In genomic region chr5:67315082-67315801, GRCh38 we compare ENCODE assay signal across 10 cellular contexts.
DNase-seq lines count a peak whose midpoint lies in the region; ATAC-seq and TF ChIP-seq lines count a peak whose summit lies in the region.
"Had no signal": no experiment of that assay in that cellular context is flagged by ENCODE, and none has a peak within 500 bp of the region (broad histone marks: within the 10 kb centered on the region; RNA-seq: fewer than 3 reads in every experiment).

No MANE protein-coding gene starts in this region.

- H3K27ac ChIP-seq in Panc1 (ENCODE audit: low read length) = no peak overlapping the region

- BruUV-seq in Panc1 (replicated peaks; lab: Mats Ljungman, UMichigan) = no TSS peak

- DNase-seq in AG04449 (ENCODE audit: low read depth, low spot score) (peak; percentile 26), Panc1 (ENCODE audit: low read depth, low spot score) (no peak), epithelial cell of proximal tubule (ENCODE audit: low read depth) (peak; percentile 91), middle frontal gyrus (ENCODE audit: extremely low spot score, low spot score) (peak; percentile 75), GF-D8 (lab: John Stamatoyannopoulos, UW) (no peak), NCI-H1105 (lab: John Stamatoyannopoulos, UW) (no peak), DMS53 (lab: John Stamatoyannopoulos, UW) (no peak), NCI-H146 treated with DMSO at 0.1 percent for 48 hours (lab: John Stamatoyannopoulos, UW; ENCODE audit: unreplicated experiment) (no peak)
- DNase-seq: NCI-H1694; stimulated activated naive CD4-positive, alpha-beta T cell treated with Interleukin-2 at 50 U/mL for 16 hours had no signal

- H3K27me3 ChIP-seq in Panc1 (ENCODE audit: control insufficient read depth, insufficient read depth, low read length) = no peaks in the 10 kb centered on the region

- TF ChIP-seq CTCF in AG04449 (IDR thresholded peaks at IDR 0.05; ENCODE audit: insufficient read depth, low read length, missing control alignments) = no peak
- no peak for TF ChIP-seq CTCF in Panc1 (IDR thresholded peaks at IDR 0.05)
- peak; percentile 12 for TF ChIP-seq CTCF in epithelial cell of proximal tubule (conservative IDR thresholded peaks at IDR 0.05; ENCODE audit: low read depth, low read length)

- no peaks in the 10 kb centered on the region for H3K9me3 ChIP-seq in Panc1 (ENCODE audit: control insufficient read depth, insufficient read depth, low read depth, low read length)

- no peaks in the 10 kb centered on the region for H3K36me3 ChIP-seq in Panc1 (ENCODE audit: control insufficient read depth, insufficient read depth, low read length)

- H3K4me1 ChIP-seq in Panc1 (ENCODE audit: control insufficient read depth, insufficient read depth, low read length) = no peaks in the 10 kb centered on the region

- POLR2A ChIA-PET in AG04449 (lab: Yijun Ruan, JAX) (no interaction called here), Panc1 (lab: Charles Lee) (no interaction called here)

- intact Hi-C loops in Panc1 (cut with micrococcal nuclease; ENCODE audit: unreplicated experiment) = no loop called here

- CTCF ChIA-PET in AG04449 (lab: Yijun Ruan, JAX) (interaction anchor here (1.1 to 1.2 kb wide), 2 partner anchors 11 to 938 kb away, joined by 3 to 4 read pairs; no protein-coding TSS in a partner anchor), Panc1 (lab: Charles Lee) (no interaction called here)

- in situ Hi-C loops in Panc1 (cut with HindIII; ENCODE audit: low pct_unique_long_range_greater_than_20kb, low sequenced_read_pairs) = no loop called here

- H3K4me3 ChIP-seq in AG04449 (ENCODE audit: low read depth, low read length) (peak overlapping the region; percentile 15; the same call in 1 of the 2 replicates), Panc1 (ENCODE audit: low read depth in 2 of 2, low read length in 2 of 2) (no peak overlapping the region), epithelial cell of proximal tubule (ENCODE audit: low read depth, low read length) (no peak overlapping the region)

- peak; percentile 58; the same call in 1 of the 2 replicates for ATAC-seq in Panc1

Comparison
In these comparisons a context has a peak if more than half of its experiments do, and no peak if none do; other contexts are left out.
1. DNase-seq: peak in AG04449 (single experiment), epithelial cell of proximal tubule (single experiment) and middle frontal gyrus (single experiment); none in Panc1 (single experiment), GF-D8 (single experiment), NCI-H1105 (single experiment), DMS53 (single experiment) and NCI-H146 treated with DMSO at 0.1 percent for 48 hours (single experiment).